18 cellular contexts compared by ENCODE assay signal in the genomic region with DNA sequence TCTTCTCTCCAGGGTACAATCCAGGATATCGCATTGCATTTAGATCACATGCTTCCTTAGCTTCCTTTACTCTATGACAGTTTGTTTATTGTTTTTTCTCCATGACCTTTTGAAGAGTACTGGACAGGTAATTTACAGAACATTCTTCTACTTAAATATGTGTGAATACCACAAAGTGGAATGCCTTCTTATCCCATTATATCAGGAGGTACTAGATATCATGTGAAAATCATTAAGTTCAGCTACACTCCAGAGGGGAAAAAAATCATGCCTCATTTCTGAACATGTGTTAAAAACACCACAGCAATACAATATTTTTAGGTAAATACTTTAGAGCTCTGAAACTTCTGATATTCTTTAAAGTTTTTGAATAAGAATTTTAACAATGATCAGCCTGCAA.
DNase-seq lines count a peak whose midpoint lies in the region; ATAC-seq, FAIRE-seq and TF ChIP-seq lines count a peak whose summit lies in the region.
"Had no signal": no experiment of that assay in that cellular context is flagged by ENCODE, and none has a peak within 500 bp of the region (broad histone marks: within the 10 kb centered on the region; RNA-seq: fewer than 3 reads in every experiment).

No MANE protein-coding gene starts in this region.

- H3K27me3 Mint-ChIP-seq in glutamatergic neuron (ENCODE audit: unreplicated experiment): no peaks in the 10 kb centered on the region
- H3K27me3 Mint-ChIP-seq: CD4-positive, alpha-beta memory T cell had no signal

- FAIRE-seq in A549 (lab: Jason Lieb, UNC): peak; percentile 13
- FAIRE-seq: G401.6, GM12891, GM18507 had no signal

- ATAC-seq in A549 (no peak), GM21360 (IDR thresholded peaks at IDR 0.05; ENCODE audit: unreplicated experiment) (no peak)

- H3K9me3 Mint-ChIP-seq in glutamatergic neuron (ENCODE audit: unreplicated experiment): no peaks in the 10 kb centered on the region
- H3K9me3 Mint-ChIP-seq: H9 had no signal

- no peaks in the 10 kb centered on the region for H3K9me3 ChIP-seq in A549
- H3K9me3 ChIP-seq: BLaER1 had no signal

- POLR2A ChIA-PET in A549 (lab: Yijun Ruan, JAX): no interaction called here

- CTCF ChIA-PET in A549 (lab: Yijun Ruan, JAX): no interaction called here

- WGBS in A549 (ENCODE audit: missing lambda C conversion rate): 0% methylated on average over 1 of the region's 1 CpG

- no peak overlapping the region for H3K4me2 ChIP-seq in A549
- H3K4me2 ChIP-seq: BLaER1 had no signal

- H3K27ac Mint-ChIP-seq in glutamatergic neuron (ENCODE audit: unreplicated experiment): no peak overlapping the region
- H3K27ac Mint-ChIP-seq: CD14-positive monocyte, H9 had no signal

- TF ChIP-seq EP300 in A549 (IDR thresholded peaks at IDR 0.05): no peak

- H3K4me3 ChIP-seq in A549: no peak overlapping the region
- H3K4me3 ChIP-seq in choroid plexus epithelial cell (ENCODE audit: low read depth, low read length): no peak overlapping the region
- H3K4me3 ChIP-seq: BLaER1 had no signal

- no peaks in the 10 kb centered on the region for H3K4me1 ChIP-seq in A549
- H3K4me1 ChIP-seq: BLaER1 had no signal

- H3K4me3 Mint-ChIP-seq in glutamatergic neuron (ENCODE audit: unreplicated experiment): no peak overlapping the region
- H3K4me3 Mint-ChIP-seq: CD14-positive monocyte; CD4-positive, alpha-beta memory T cell; H9 had no signal

- H3K36me3 Mint-ChIP-seq in glutamatergic neuron (ENCODE audit: unreplicated experiment): no peaks in the 10 kb centered on the region
- H3K36me3 Mint-ChIP-seq: CD14-positive monocyte; CD4-positive, alpha-beta memory T cell had no signal

- TF ChIP-seq RAD21 in A549 (conservative IDR thresholded peaks at IDR 0.05 in 1 of 2, IDR thresholded peaks at IDR 0.05 in 1 of 2): no peak

- no peak for TF ChIP-seq POLR2A in A549 (IDR thresholded peaks at IDR 0.05; ENCODE audit: low read length)

- DNase-seq in A172 (ENCODE audit: low spot score): peak; percentile 4
- no peak for DNase-seq in A549 (ENCODE audit: low read depth in 1 of 2, low spot score in 1 of 2)
- peak; percentile 19 for DNase-seq in M059J (ENCODE audit: low read depth)
- DNase-seq in choroid plexus epithelial cell (ENCODE audit: low read depth): peak; percentile 37
- DNase-seq in NCI-H748 (lab: John Stamatoyannopoulos, UW; ENCODE audit: unreplicated experiment): no peak
- DNase-seq in glutamatergic neuron: no peak
- DNase-seq in cerebellar nuclear complex (lab: John Stamatoyannopoulos, UW): no peak
- DNase-seq: Calu3; CD4-positive, alpha-beta memory T cell; GOT3; H9; KG1 had no signal

- H3K4me1 Mint-ChIP-seq in glutamatergic neuron (ENCODE audit: low read depth, unreplicated experiment): no peaks in the 10 kb centered on the region
- H3K4me1 Mint-ChIP-seq: CD14-positive monocyte; CD4-positive, alpha-beta memory T cell; H9 had no signal

- TF ChIP-seq CTCF in A549 (IDR thresholded peaks at IDR 0.05): no peak
- no peak for TF ChIP-seq CTCF in choroid plexus epithelial cell (conservative IDR thresholded peaks at IDR 0.05; ENCODE audit: low read depth, low read length)
- TF ChIP-seq CTCF in glutamatergic neuron (IDR thresholded peaks at IDR 0.05; ENCODE audit: partially characterized antibody, unreplicated experiment): no peak

- no peak overlapping the region for H3K27ac ChIP-seq in A549
- H3K27ac ChIP-seq: BLaER1 had no signal

TF ChIP-seq in A549, 52 proteins besides CTCF, POLR2A, EP300 and RAD21:
- no peak for TF ChIP-seq ZC3H11A (IDR thresholded peaks at IDR 0.05)

Comparison
In these comparisons a context has a peak if more than half of its experiments do, and no peak if none do; other contexts are left out.
1. DNase-seq: peak in A172 (single experiment), M059J (single experiment) and choroid plexus epithelial cell (single experiment); none in A549 (0 of 2), NCI-H748 (single experiment), glutamatergic neuron (single experiment) and cerebellar nuclear complex (0 of 2).